Comparison of ENCODE assay signal across 1 cellular context in genomic region chr1:111540928-111541327, GRCh38.
A peak's percentile ranks its signal among the peaks of the same experiment; 100 is the strongest.
TF ChIP-seq lines count a peak whose summit lies in the region.

No MANE protein-coding gene starts in this region.

TF ChIP-seq in K562, 482 proteins besides CTCF, POLR2A, EP300 and RAD21:
- TF ChIP-seq ZNF175 (CRISPR knock-in tag; IDR thresholded peaks at IDR 0.05; ENCODE audit: low read depth) (no peak), ZBTB40 (IDR thresholded peaks at IDR 0.05) (peak; percentile 89), ZBTB40 (CRISPR knock-in tag; IDR thresholded peaks at IDR 0.05) (peak; percentile 67)
